In the genomic region with DNA sequence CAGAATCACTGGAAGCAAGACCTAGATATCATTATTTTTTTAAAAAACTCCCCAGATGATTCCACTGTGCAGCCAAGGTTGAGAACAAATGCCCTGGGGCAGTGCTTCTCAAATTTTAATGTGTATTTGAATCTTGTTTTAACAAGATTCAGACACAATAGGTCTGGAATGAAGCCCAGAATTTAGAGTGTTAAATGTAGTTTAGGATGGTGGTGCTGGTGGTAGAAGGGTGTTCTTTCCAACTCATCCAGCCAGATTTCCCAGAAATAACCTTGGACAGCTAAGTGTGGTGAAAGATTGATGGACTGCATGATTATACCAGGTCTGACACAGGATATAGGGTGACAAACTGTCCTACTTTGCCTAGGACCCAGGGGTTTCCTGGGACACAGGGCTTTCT, we compare ENCODE assay signal across 19 cellular contexts.
A peak's percentile ranks its signal among the peaks of the same experiment; 100 is the strongest.
DNase-seq lines count a peak whose midpoint lies in the region; ATAC-seq and TF ChIP-seq lines count a peak whose summit lies in the region.
"Had no signal": no experiment of that assay in that cellular context is flagged by ENCODE, and none has a peak within 500 bp of the region (broad histone marks: within the 10 kb centered on the region; RNA-seq: fewer than 3 reads in every experiment).

No MANE protein-coding gene starts in this region.

- H3K4me1 ChIP-seq in H9 (ENCODE audit: insufficient read depth, low read length) (peaks cover 6% of the 10 kb centered on the region), iPS-20b (ENCODE audit: insufficient read depth, low read length) (peaks cover 18% of the 10 kb centered on the region; the same call in 1 of the 2 replicates)
- H3K4me1 ChIP-seq: ascending aorta had no signal

- H3K23ac ChIP-seq in H9 (ENCODE audit: insufficient read length, low read depth, low read length): no peak overlapping the region

- no peak for TF ChIP-seq CTCF in H9 (conservative IDR thresholded peaks at IDR 0.05)
- TF ChIP-seq CTCF in WTC11 (IDR thresholded peaks at IDR 0.05): no peak

- no peak overlapping the region for H3T11ph ChIP-seq in H9 (ENCODE audit: low read length)

- POLR2A ChIA-PET in WTC11 (lab: Charles Lee): no interaction called here

- no peak overlapping the region for H3K18ac ChIP-seq in H9 (ENCODE audit: insufficient read length, low read depth, low read length)

- no peak overlapping the region for H3K4me2 ChIP-seq in H9 (ENCODE audit: insufficient read depth, insufficient read length, low read length)

- no peak overlapping the region for H2AFZ ChIP-seq in H9 (ENCODE audit: low read length)

- no peak overlapping the region for H3K9ac ChIP-seq in H9 (ENCODE audit: extremely low read depth, insufficient read length, low read length)
- H3K9ac ChIP-seq in iPS-20b (ENCODE audit: low read depth, low read length): no peak overlapping the region

- no peak overlapping the region for H2BK120ac ChIP-seq in H9 (ENCODE audit: low read depth, low read length, poor library complexity, severe bottlenecking)

- DNase-seq in H9 (no peak), NCI-H1105 (lab: John Stamatoyannopoulos, UW) (peak; percentile 15), WTC11 (ENCODE audit: low spot score) (no peak), RKO (ENCODE audit: low spot score) (no peak)
- DNase-seq: activated CD8-positive, alpha-beta T cell treated with anti-CD3 and anti-CD28 coated beads, Interleukin-2, amount 10 ng/mL, durations not matched to agents 7 days and 5 days; activated effector memory CD4-positive, alpha-beta T cell treated with anti-CD3 and anti-CD28 coated beads, Interleukin-2, amount 50 U/mL, for 16 hours; CD4-positive, alpha-beta T cell; foreskin melanocyte; mesendoderm; NCI-H146 had no signal

- H2BK12ac ChIP-seq in H9 (ENCODE audit: insufficient read length, low read depth, low read length): no peak overlapping the region

- no peak overlapping the region for H4K8ac ChIP-seq in H9 (replicated peaks; ENCODE audit: insufficient read length, low read depth, low read length)

- H3K27me3 Mint-ChIP-seq in H9 (ENCODE audit: low read depth) (no peaks in the 10 kb centered on the region; the same call in 1 of the 2 replicates), WTC11 (ENCODE audit: low read depth) (no peaks in the 10 kb centered on the region)
- H3K27me3 Mint-ChIP-seq: CD4-positive, alpha-beta T cell; stimulated activated memory B cell treated with anti-CD40 and anti-IgM and Interleukin-4, amounts not matched to agents 10 μg/mL and 1 μg/mL and 100 μg/mL, for 72 hours had no signal

- H3K4me1 Mint-ChIP-seq in H9: peaks cover 30 to 32% of the 10 kb centered on the region in 2 experiments
- peaks cover 46% of the 10 kb centered on the region for H3K4me1 Mint-ChIP-seq in WTC11
- H3K4me1 Mint-ChIP-seq: stimulated activated memory B cell treated with anti-CD40 and anti-IgM and Interleukin-4, amounts not matched to agents 10 μg/mL and 1 μg/mL and 100 μg/mL, for 72 hours had no signal

- H4K20me1 ChIP-seq in H9 (ENCODE audit: control insufficient read depth, insufficient read depth, insufficient read length): no peaks in the 10 kb centered on the region

- H3K27me3 ChIP-seq in H9 (ENCODE audit: insufficient read depth, low read length) (no peaks in the 10 kb centered on the region), iPS-20b (ENCODE audit: insufficient read depth, low read length) (no peaks in the 10 kb centered on the region)
- H3K27me3 ChIP-seq: ascending aorta had no signal

- no peak overlapping the region for H3K4me3 ChIP-seq in iPS-20b (ENCODE audit: low read length)
- H3K4me3 ChIP-seq: ascending aorta had no signal

- H3K4me3 Mint-ChIP-seq in H9 (no peak overlapping the region), WTC11 (no peak overlapping the region)
- H3K4me3 Mint-ChIP-seq: activated CD8-positive, alpha-beta T cell treated with anti-CD3 and anti-CD28 coated beads, Interleukin-2, amount 10 ng/mL, durations not matched to agents 7 days and 5 days; CD4-positive, alpha-beta T cell; IgD-negative memory B cell; stimulated activated memory B cell treated with anti-CD40 and anti-IgM and Interleukin-4, amounts not matched to agents 10 μg/mL and 1 μg/mL and 100 μg/mL, for 72 hours had no signal

- no peak overlapping the region for H3K14ac ChIP-seq in H9 (ENCODE audit: insufficient read depth, low read length)

- peak overlapping the region; percentile 52 for H3K27ac ChIP-seq in H9 (ENCODE audit: insufficient read length, low read depth, low read length)
- peak overlapping the region; percentile 89 for H3K27ac ChIP-seq in iPS-20b (ENCODE audit: low read length)
- H3K27ac ChIP-seq: ascending aorta had no signal

- H3K27ac Mint-ChIP-seq in H9 (peak overlapping the region in 2 of 3 experiments; percentile 28 to 100; a peak in 2 of 7 replicates), WTC11 (peak overlapping the region; percentile 32; the same call in 1 of the 2 replicates)
- H3K27ac Mint-ChIP-seq: activated CD8-positive, alpha-beta T cell treated with anti-CD3 and anti-CD28 coated beads, Interleukin-2, amount 10 ng/mL, durations not matched to agents 7 days and 5 days; CD4-positive, alpha-beta T cell; stimulated activated memory B cell treated with anti-CD40 and anti-IgM and Interleukin-4, amounts not matched to agents 10 μg/mL and 1 μg/mL and 100 μg/mL, for 72 hours had no signal

- no peak overlapping the region for H2BK15ac ChIP-seq in H9 (ENCODE audit: low read depth, low read length)

- H3K79me2 ChIP-seq in H9 (ENCODE audit: insufficient read depth, low read length): no peaks in the 10 kb centered on the region

- ATAC-seq in WTC11: no peak
- ATAC-seq in HG03432 (IDR thresholded peaks at IDR 0.05; ENCODE audit: unreplicated experiment): no peak
- ATAC-seq in HG03196 (IDR thresholded peaks at IDR 0.05; ENCODE audit: unreplicated experiment): no peak
- ATAC-seq in HG03520 (IDR thresholded peaks at IDR 0.05; ENCODE audit: unreplicated experiment): no peak
- ATAC-seq: activated CD8-positive, alpha-beta T cell treated with anti-CD3 and anti-CD28 coated beads, Interleukin-2, amount 10 ng/mL, durations not matched to agents 7 days and 5 days; sciatic nerve; SK-N-SH treated with all-trans-retinoic acid at 6 μM for 48 hours; stimulated activated memory B cell treated with anti-CD40 and anti-IgM and Interleukin-4, amounts not matched to agents 10 μg/mL and 1 μg/mL and 100 μg/mL, for 72 hours had no signal

- no peak overlapping the region for H4K5ac ChIP-seq in H9 (ENCODE audit: insufficient read length, low read depth, low read length)

- H2BK20ac ChIP-seq in H9 (ENCODE audit: low read depth, low read length, poor library complexity, severe bottlenecking): no peak overlapping the region

- no peaks in the 10 kb centered on the region for H3K79me1 ChIP-seq in H9 (ENCODE audit: insufficient read depth, low read depth, low read length, poor library complexity, severe bottlenecking)

- H3K36me3 ChIP-seq in iPS-20b (ENCODE audit: insufficient read depth, low read depth, low read length): no peaks in the 10 kb centered on the region
- H3K36me3 ChIP-seq: ascending aorta had no signal

- peaks cover 68 to 70% of the 10 kb centered on the region in 2 experiments for H3K9me3 Mint-ChIP-seq in H9
- H3K9me3 Mint-ChIP-seq in WTC11: peaks cover 15% of the 10 kb centered on the region
- H3K9me3 Mint-ChIP-seq: CD4-positive, alpha-beta T cell; stimulated activated memory B cell treated with anti-CD40 and anti-IgM and Interleukin-4, amounts not matched to agents 10 μg/mL and 1 μg/mL and 100 μg/mL, for 72 hours had no signal

- no peaks in the 10 kb centered on the region for H3K23me2 ChIP-seq in H9 (ENCODE audit: insufficient read length, low read depth, low read length, poor library complexity, severe bottlenecking)

- H3K36me3 Mint-ChIP-seq in H9 (ENCODE audit: insufficient read depth in 1 of 3, low read depth in 3 of 3): peaks cover 19 to 37% (median 22%) of the 10 kb centered on the region in 3 experiments
- H3K36me3 Mint-ChIP-seq in WTC11: peaks cover 15% of the 10 kb centered on the region
- H3K36me3 Mint-ChIP-seq: IgD-negative memory B cell; stimulated activated memory B cell treated with anti-CD40 and anti-IgM and Interleukin-4, amounts not matched to agents 10 μg/mL and 1 μg/mL and 100 μg/mL, for 72 hours had no signal

- H3K4ac ChIP-seq in H9 (ENCODE audit: low read depth, low read length): no peak overlapping the region

- H3K9me3 ChIP-seq in H9 (ENCODE audit: control insufficient read depth, low read depth, low read length): peaks cover 7% of the 10 kb centered on the region
- H3K9me3 ChIP-seq in iPS-20b (ENCODE audit: insufficient read depth, low read depth, low read length): no peaks in the 10 kb centered on the region
- H3K9me3 ChIP-seq: ascending aorta had no signal

- H4K91ac ChIP-seq in H9 (ENCODE audit: insufficient read length, low read depth, low read length): peak overlapping the region; percentile 82

- peak overlapping the region; percentile 39 for H2AK5ac ChIP-seq in H9 (ENCODE audit: insufficient read length, low read length)

- no peak overlapping the region for H2BK5ac ChIP-seq in H9 (ENCODE audit: insufficient read length, low read length)

- CTCF ChIA-PET in WTC11 (lab: Charles Lee): no interaction called here

- H3K56ac ChIP-seq in H9 (ENCODE audit: insufficient read length, low read depth, low read length): no peak overlapping the region

TF ChIP-seq in WTC11, 78 proteins besides CTCF, POLR2A, EP300 and RAD21 (continues in another document):
- TF ChIP-seq NR3C1 (CRISPR knock-in tag; conservative IDR thresholded peaks at IDR 0.05; ENCODE audit: low read depth): no peak
- no peak for TF ChIP-seq ZNF671 (CRISPR knock-in tag; IDR thresholded peaks at IDR 0.05)
- no peak for TF ChIP-seq GABPB1 (CRISPR knock-in tag; IDR thresholded peaks at IDR 0.05)
- TF ChIP-seq ATF3 (CRISPR knock-in tag; conservative IDR thresholded peaks at IDR 0.05): no peak
- TF ChIP-seq NR1H2 (CRISPR knock-in tag; IDR thresholded peaks at IDR 0.05): no peak
